In the genomic region with DNA sequence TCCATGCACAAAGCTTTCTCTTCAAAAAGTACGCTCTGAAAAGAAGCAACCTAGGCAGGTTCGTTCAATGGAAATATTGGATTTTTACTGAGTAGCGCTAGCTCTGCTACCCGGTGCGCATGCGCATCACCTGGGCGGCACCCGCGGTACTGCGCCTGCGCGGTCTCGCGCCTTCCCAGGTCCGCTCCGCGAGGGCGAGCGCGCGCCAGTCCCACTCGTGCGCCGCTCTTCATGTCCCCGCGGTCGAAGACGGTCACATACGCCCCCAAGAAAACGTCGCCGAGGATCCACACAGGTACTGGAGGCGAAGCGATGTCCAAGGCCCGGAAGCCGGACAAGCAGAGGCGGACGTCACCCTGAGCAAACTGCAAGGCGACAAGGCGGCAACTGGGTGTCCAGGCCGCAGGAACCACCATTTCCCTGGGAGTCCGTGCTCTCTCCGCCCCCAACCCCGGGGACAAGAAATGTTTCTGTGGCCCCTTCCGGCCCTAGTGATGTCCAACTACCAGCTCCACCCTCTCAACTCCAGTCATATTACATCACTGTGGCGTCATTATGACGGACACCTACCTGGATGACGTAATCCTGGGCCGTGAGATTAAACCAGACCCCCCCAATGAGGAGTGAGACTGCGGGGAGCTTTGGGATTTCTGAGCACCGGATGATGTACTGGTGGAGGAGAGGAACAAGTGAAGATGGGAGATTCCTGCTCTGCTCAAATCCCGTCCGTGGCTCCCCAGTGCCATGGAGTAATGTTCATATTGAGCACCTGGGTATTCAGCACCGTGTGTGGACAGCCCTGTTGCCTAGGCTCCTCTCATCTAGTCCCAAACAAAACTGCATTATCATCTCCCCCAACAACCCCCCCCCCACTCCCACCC, we compare ENCODE assay signal across 1 cellular context.
TF ChIP-seq lines count a peak whose summit lies in the region.

No MANE protein-coding gene starts in this region.

TF ChIP-seq in K562, 482 proteins besides CTCF, POLR2A, EP300 and RAD21 (continued from another document and continues in another):
- TF ChIP-seq, protein P1, sequence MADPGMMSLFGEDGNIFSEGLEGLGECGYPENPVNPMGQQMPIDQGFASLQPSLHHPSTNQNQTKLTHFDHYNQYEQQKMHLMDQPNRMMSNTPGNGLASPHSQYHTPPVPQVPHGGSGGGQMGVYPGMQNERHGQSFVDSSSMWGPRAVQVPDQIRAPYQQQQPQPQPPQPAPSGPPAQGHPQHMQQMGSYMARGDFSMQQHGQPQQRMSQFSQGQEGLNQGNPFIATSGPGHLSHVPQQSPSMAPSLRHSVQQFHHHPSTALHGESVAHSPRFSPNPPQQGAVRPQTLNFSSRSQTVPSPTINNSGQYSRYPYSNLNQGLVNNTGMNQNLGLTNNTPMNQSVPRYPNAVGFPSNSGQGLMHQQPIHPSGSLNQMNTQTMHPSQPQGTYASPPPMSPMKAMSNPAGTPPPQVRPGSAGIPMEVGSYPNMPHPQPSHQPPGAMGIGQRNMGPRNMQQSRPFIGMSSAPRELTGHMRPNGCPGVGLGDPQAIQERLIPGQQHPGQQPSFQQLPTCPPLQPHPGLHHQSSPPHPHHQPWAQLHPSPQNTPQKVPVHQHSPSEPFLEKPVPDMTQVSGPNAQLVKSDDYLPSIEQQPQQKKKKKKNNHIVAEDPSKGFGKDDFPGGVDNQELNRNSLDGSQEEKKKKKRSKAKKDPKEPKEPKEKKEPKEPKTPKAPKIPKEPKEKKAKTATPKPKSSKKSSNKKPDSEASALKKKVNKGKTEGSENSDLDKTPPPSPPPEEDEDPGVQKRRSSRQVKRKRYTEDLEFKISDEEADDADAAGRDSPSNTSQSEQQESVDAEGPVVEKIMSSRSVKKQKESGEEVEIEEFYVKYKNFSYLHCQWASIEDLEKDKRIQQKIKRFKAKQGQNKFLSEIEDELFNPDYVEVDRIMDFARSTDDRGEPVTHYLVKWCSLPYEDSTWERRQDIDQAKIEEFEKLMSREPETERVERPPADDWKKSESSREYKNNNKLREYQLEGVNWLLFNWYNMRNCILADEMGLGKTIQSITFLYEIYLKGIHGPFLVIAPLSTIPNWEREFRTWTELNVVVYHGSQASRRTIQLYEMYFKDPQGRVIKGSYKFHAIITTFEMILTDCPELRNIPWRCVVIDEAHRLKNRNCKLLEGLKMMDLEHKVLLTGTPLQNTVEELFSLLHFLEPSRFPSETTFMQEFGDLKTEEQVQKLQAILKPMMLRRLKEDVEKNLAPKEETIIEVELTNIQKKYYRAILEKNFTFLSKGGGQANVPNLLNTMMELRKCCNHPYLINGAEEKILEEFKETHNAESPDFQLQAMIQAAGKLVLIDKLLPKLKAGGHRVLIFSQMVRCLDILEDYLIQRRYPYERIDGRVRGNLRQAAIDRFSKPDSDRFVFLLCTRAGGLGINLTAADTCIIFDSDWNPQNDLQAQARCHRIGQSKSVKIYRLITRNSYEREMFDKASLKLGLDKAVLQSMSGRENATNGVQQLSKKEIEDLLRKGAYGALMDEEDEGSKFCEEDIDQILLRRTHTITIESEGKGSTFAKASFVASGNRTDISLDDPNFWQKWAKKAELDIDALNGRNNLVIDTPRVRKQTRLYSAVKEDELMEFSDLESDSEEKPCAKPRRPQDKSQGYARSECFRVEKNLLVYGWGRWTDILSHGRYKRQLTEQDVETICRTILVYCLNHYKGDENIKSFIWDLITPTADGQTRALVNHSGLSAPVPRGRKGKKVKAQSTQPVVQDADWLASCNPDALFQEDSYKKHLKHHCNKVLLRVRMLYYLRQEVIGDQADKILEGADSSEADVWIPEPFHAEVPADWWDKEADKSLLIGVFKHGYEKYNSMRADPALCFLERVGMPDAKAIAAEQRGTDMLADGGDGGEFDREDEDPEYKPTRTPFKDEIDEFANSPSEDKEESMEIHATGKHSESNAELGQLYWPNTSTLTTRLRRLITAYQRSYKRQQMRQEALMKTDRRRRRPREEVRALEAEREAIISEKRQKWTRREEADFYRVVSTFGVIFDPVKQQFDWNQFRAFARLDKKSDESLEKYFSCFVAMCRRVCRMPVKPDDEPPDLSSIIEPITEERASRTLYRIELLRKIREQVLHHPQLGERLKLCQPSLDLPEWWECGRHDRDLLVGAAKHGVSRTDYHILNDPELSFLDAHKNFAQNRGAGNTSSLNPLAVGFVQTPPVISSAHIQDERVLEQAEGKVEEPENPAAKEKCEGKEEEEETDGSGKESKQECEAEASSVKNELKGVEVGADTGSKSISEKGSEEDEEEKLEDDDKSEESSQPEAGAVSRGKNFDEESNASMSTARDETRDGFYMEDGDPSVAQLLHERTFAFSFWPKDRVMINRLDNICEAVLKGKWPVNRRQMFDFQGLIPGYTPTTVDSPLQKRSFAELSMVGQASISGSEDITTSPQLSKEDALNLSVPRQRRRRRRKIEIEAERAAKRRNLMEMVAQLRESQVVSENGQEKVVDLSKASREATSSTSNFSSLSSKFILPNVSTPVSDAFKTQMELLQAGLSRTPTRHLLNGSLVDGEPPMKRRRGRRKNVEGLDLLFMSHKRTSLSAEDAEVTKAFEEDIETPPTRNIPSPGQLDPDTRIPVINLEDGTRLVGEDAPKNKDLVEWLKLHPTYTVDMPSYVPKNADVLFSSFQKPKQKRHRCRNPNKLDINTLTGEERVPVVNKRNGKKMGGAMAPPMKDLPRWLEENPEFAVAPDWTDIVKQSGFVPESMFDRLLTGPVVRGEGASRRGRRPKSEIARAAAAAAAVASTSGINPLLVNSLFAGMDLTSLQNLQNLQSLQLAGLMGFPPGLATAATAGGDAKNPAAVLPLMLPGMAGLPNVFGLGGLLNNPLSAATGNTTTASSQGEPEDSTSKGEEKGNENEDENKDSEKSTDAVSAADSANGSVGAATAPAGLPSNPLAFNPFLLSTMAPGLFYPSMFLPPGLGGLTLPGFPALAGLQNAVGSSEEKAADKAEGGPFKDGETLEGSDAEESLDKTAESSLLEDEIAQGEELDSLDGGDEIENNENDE (IDR thresholded peaks at IDR 0.05; ENCODE audit: low read depth, low read length): no peak
- TF ChIP-seq, protein P2, sequence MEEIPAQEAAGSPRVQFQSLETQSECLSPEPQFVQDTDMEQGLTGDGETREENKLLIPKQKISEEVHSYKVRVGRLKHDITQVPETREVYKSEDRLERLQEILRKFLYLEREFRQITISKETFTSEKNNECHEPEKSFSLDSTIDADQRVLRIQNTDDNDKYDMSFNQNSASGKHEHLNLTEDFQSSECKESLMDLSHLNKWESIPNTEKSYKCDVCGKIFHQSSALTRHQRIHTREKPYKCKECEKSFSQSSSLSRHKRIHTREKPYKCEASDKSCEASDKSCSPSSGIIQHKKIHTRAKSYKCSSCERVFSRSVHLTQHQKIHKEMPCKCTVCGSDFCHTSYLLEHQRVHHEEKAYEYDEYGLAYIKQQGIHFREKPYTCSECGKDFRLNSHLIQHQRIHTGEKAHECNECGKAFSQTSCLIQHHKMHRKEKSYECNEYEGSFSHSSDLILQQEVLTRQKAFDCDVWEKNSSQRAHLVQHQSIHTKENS (CRISPR knock-in tag; IDR thresholded peaks at IDR 0.05): no peak
- TF ChIP-seq ZNF133 (CRISPR knock-in tag; IDR thresholded peaks at IDR 0.05): no peak
- TF ChIP-seq ZNF253 (CRISPR knock-in tag; conservative IDR thresholded peaks at IDR 0.05): no peak
- TF ChIP-seq ZKSCAN3 (CRISPR knock-in tag; IDR thresholded peaks at IDR 0.05): no peak
- TF ChIP-seq KDM2B (CRISPR knock-in tag; IDR thresholded peaks at IDR 0.05): peak; percentile 84; the same call in 1 of the 2 replicates
- TF ChIP-seq PURB (CRISPR knock-in tag; IDR thresholded peaks at IDR 0.05; ENCODE audit: low read depth): no peak
- peak; percentile 71; the same call in 1 of the 2 replicates for TF ChIP-seq TOE1 (IDR thresholded peaks at IDR 0.05; ENCODE audit: borderline replicate concordance)
- 0 out of 2 replicates have a peak, but pooled peaks have one; percentile 86 for TF ChIP-seq TOE1 (CRISPR knock-in tag; IDR thresholded peaks at IDR 0.05; ENCODE audit: borderline replicate concordance, low read depth)
- TF ChIP-seq ZNF24 (IDR thresholded peaks at IDR 0.05): peak; percentile 47; the same call in 1 of the 2 replicates
- no peak for TF ChIP-seq ADNP (tag; IDR thresholded peaks at IDR 0.05)
- 0 out of 2 replicates have a peak, but pooled peaks have one; percentile 5 for TF ChIP-seq NFIC (IDR thresholded peaks at IDR 0.05)
- no peak for TF ChIP-seq KLF16 (IDR thresholded peaks at IDR 0.05)
- no peak for TF ChIP-seq RBM14 (IDR thresholded peaks at IDR 0.05; ENCODE audit: borderline replicate concordance, insufficient read depth, low read depth, low read length)
- TF ChIP-seq MYBL2 (IDR thresholded peaks at IDR 0.05; ENCODE audit: low read depth): no peak
- TF ChIP-seq MYBL2 (CRISPR knock-in tag; IDR thresholded peaks at IDR 0.05; ENCODE audit: borderline replicate concordance): no peak
- TF ChIP-seq, protein P3, sequence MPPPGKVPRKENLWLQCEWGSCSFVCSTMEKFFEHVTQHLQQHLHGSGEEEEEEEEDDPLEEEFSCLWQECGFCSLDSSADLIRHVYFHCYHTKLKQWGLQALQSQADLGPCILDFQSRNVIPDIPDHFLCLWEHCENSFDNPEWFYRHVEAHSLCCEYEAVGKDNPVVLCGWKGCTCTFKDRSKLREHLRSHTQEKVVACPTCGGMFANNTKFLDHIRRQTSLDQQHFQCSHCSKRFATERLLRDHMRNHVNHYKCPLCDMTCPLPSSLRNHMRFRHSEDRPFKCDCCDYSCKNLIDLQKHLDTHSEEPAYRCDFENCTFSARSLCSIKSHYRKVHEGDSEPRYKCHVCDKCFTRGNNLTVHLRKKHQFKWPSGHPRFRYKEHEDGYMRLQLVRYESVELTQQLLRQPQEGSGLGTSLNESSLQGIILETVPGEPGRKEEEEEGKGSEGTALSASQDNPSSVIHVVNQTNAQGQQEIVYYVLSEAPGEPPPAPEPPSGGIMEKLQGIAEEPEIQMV (tag; conservative IDR thresholded peaks at IDR 0.05; ENCODE audit: low read depth): peak; percentile 52; the same call in 1 of the 2 replicates
- TF ChIP-seq, protein P4, sequence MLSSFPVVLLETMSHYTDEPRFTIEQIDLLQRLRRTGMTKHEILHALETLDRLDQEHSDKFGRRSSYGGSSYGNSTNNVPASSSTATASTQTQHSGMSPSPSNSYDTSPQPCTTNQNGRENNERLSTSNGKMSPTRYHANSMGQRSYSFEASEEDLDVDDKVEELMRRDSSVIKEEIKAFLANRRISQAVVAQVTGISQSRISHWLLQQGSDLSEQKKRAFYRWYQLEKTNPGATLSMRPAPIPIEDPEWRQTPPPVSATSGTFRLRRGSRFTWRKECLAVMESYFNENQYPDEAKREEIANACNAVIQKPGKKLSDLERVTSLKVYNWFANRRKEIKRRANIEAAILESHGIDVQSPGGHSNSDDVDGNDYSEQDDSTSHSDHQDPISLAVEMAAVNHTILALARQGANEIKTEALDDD (IDR thresholded peaks at IDR 0.05): no peak
- TF ChIP-seq ZNF407 (IDR thresholded peaks at IDR 0.05; ENCODE audit: low read depth): no peak
- no peak for TF ChIP-seq MAFK (IDR thresholded peaks at IDR 0.05; ENCODE audit: low read length)
- TF ChIP-seq ZNF561 (CRISPR knock-in tag; conservative IDR thresholded peaks at IDR 0.05): no peak
- no peak for TF ChIP-seq ZNF507 (tag; conservative IDR thresholded peaks at IDR 0.05)
- no peak for TF ChIP-seq NONO (IDR thresholded peaks at IDR 0.05; ENCODE audit: low read depth in 2 of 2, low read length in 1 of 2)
- TF ChIP-seq TRIM28 (IDR thresholded peaks at IDR 0.05): no peak
- peak; percentile 98 for TF ChIP-seq LCOR (CRISPR knock-in tag; IDR thresholded peaks at IDR 0.05)
- no peak for TF ChIP-seq ZNF75A (CRISPR knock-in tag; IDR thresholded peaks at IDR 0.05)
- no peak for TF ChIP-seq TCF3 (CRISPR knock-in tag; IDR thresholded peaks at IDR 0.05)
- TF ChIP-seq EP400 (IDR thresholded peaks at IDR 0.05): peak; percentile 87
- TF ChIP-seq MAFF (IDR thresholded peaks at IDR 0.05; ENCODE audit: low read length): no peak
- TF ChIP-seq ZNF217 (CRISPR knock-in tag; IDR thresholded peaks at IDR 0.05): no peak
- TF ChIP-seq RNF2 (IDR thresholded peaks at IDR 0.05): peak; percentile 88
- TF ChIP-seq TAF7 (tag; IDR thresholded peaks at IDR 0.05): peak; percentile 72; the same call in 1 of the 2 replicates
